Comparison of ENCODE assay signal across 9 cellular contexts in the genomic region with DNA sequence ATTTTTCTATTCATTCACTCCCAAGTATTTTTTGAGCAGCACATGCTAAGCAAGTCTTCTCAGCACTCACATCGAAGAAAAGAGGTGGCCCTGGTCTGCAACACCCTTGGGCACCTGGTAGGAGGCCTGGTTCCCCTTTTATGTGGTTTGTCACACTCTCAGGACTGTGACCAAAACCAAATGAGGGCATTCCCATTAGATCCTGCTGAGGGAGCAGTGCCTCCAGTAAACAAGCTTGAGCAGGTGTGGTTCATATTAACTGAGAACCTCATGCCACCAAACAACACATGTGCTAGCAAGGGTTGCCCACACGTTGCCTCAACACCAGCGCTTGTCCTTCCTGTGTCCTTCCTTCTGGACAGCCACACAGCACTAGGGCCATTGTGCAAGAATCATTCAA. TPM values are rescaled to one million over a fixed set of nuclear protein-coding genes. Genes with fewer than 3 reads are reported as not detected.
DNase-seq lines count a peak whose midpoint lies in the region; ATAC-seq and TF ChIP-seq lines count a peak whose summit lies in the region.
"Had no signal": no experiment of that assay in that cellular context is flagged by ENCODE, and none has a peak within 500 bp of the region (broad histone marks: within the 10 kb centered on the region; RNA-seq: fewer than 3 reads in every experiment).

No MANE protein-coding gene starts in this region.

- no peak overlapping the region for H3K27ac Mint-ChIP-seq in activated CD4-positive, alpha-beta memory T cell treated with anti-CD3 and anti-CD28 coated beads for 36 hours

- DNase-seq in COR-L47 (lab: John Stamatoyannopoulos, UW) (peak; percentile 31), RPMI8226 (peak; percentile 88), NCI-H2227 treated with DMSO at 0.1 percent for 48 hours (lab: John Stamatoyannopoulos, UW) (no peak), suprapubic skin (ENCODE audit: low spot score in 2 of 2) (no peak), NCI-H187 (lab: John Stamatoyannopoulos, UW) (no peak)
- DNase-seq in activated CD4-positive, alpha-beta memory T cell treated with anti-CD3 and anti-CD28 coated beads for 36 hours = no peak
- DNase-seq: EL had no signal

- CTCF ChIA-PET in activated CD4-positive, alpha-beta memory T cell treated with anti-CD3 and anti-CD28 coated beads for 36 hours (lab: Charles Lee) = no interaction called here

- no peaks in the 10 kb centered on the region for H3K9me3 Mint-ChIP-seq in activated CD4-positive, alpha-beta memory T cell treated with anti-CD3 and anti-CD28 coated beads for 36 hours

- no peak overlapping the region for H3K4me3 ChIP-seq in suprapubic skin

- intact Hi-C loops in activated CD4-positive, alpha-beta memory T cell treated with anti-CD3 and anti-CD28 coated beads for 36 hours (cut with micrococcal nuclease) = no loop called here

- H3K27me3 ChIP-seq in suprapubic skin = peaks cover 10% of the 10 kb centered on the region

- no peak overlapping the region for H3K27ac ChIP-seq in suprapubic skin

- POLR2A ChIA-PET in activated CD4-positive, alpha-beta memory T cell treated with anti-CD3 and anti-CD28 coated beads for 36 hours (lab: Charles Lee) = no interaction called here

- no peak for TF ChIP-seq POLR2A in suprapubic skin (IDR thresholded peaks at IDR 0.05)

- no peaks in the 10 kb centered on the region for H3K36me3 ChIP-seq in suprapubic skin

- 72% methylated on average over 3 of the region's 3 CpGs for WGBS in suprapubic skin

- ATAC-seq in GM19328 (IDR thresholded peaks at IDR 0.05; ENCODE audit: unreplicated experiment) (peak; percentile 75), HG03103 (IDR thresholded peaks at IDR 0.05; ENCODE audit: low read depth, unreplicated experiment) (peak; percentile 72)

- H3K4me3 Mint-ChIP-seq in activated CD4-positive, alpha-beta memory T cell treated with anti-CD3 and anti-CD28 coated beads for 36 hours = no peak overlapping the region

- no peaks in the 10 kb centered on the region for H3K4me1 Mint-ChIP-seq in activated CD4-positive, alpha-beta memory T cell treated with anti-CD3 and anti-CD28 coated beads for 36 hours (ENCODE audit: low read depth)

- no peaks in the 10 kb centered on the region for H3K9me3 ChIP-seq in suprapubic skin

- no peaks in the 10 kb centered on the region for H3K36me3 Mint-ChIP-seq in activated CD4-positive, alpha-beta memory T cell treated with anti-CD3 and anti-CD28 coated beads for 36 hours

- no peak for TF ChIP-seq CTCF in suprapubic skin (IDR thresholded peaks at IDR 0.05)

- H3K27me3 Mint-ChIP-seq in activated CD4-positive, alpha-beta memory T cell treated with anti-CD3 and anti-CD28 coated beads for 36 hours = peaks cover 18% of the 10 kb centered on the region

- H3K4me1 ChIP-seq in suprapubic skin = no peaks in the 10 kb centered on the region

- TF ChIP-seq EP300 in suprapubic skin (IDR thresholded peaks at IDR 0.05) = no peak

RNA-seq across cellular contexts. Expression of a gene that starts 26.9 kb away (rescaled TPM):
- 10 to 100 TPM; 22.0 to 31.6 (median 25.0) TPM for total RNA-seq in suprapubic skin
- total RNA-seq in activated CD4-positive, alpha-beta memory T cell treated with anti-CD3 and anti-CD28 coated beads for 36 hours = not detected

Comparison
In these comparisons a context has a peak if more than half of its experiments do, and no peak if none do; other contexts are left out.
1. DNase-seq: peak in COR-L47 (single experiment) and RPMI8226 (single experiment); none in NCI-H2227 treated with DMSO at 0.1 percent for 48 hours (single experiment), suprapubic skin (0 of 2), activated CD4-positive, alpha-beta memory T cell treated with anti-CD3 and anti-CD28 coated beads for 36 hours (single experiment) and NCI-H187 (0 of 2).
2. RNA of a gene that starts 26.9 kb away (total RNA-seq): 22.0 to 31.6 TPM in suprapubic skin; not detected in activated CD4-positive, alpha-beta memory T cell treated with anti-CD3 and anti-CD28 coated beads for 36 hours; every median in the first group is over 10 times any median in the second.